Comparison of ENCODE assay signal across 18 cellular contexts in genomic region chr10:89537361-89537760, GRCh38. TPM values are rescaled to one million over a fixed set of nuclear protein-coding genes. Genes with fewer than 3 reads are reported as not detected.
DNase-seq lines count a peak whose midpoint lies in the region; TF ChIP-seq lines count a peak whose summit lies in the region.
"Had no signal": no experiment of that assay in that cellular context is flagged by ENCODE, and none has a peak within 500 bp of the region (broad histone marks: within the 10 kb centered on the region; RNA-seq: fewer than 3 reads in every experiment).

No MANE protein-coding gene starts in this region.

- intact Hi-C loops in left ventricle myocardium inferior (cut with micrococcal nuclease) = no loop called here

- TF ChIP-seq CTCF in cardiac muscle cell (IDR thresholded peaks at IDR 0.05; ENCODE audit: low read depth, low read length) (no peak), left ventricle myocardium inferior (IDR thresholded peaks at IDR 0.05; ENCODE audit: borderline replicate concordance) (no peak), brain (conservative IDR thresholded peaks at IDR 0.05) (no peak), nephron (IDR thresholded peaks at IDR 0.05; ENCODE audit: unreplicated experiment in 3 of 3) (no peak), type B pancreatic cell (conservative IDR thresholded peaks at IDR 0.05) (no peak)

- H3K9me3 Mint-ChIP-seq in brain = peaks cover 0 to 7% (median 0%) of the 10 kb centered on the region in 5 experiments
- no peaks in the 10 kb centered on the region for H3K9me3 Mint-ChIP-seq in nephron
- H3K9me3 Mint-ChIP-seq in type B pancreatic cell = no peaks in the 10 kb centered on the region
- H3K9me3 Mint-ChIP-seq: CD4-positive, alpha-beta T cell; H9 had no signal

- no peak for DNase-seq in cardiac muscle cell (ENCODE audit: low read depth in 1 of 2, low spot score in 1 of 2)
- no peak for DNase-seq in left ventricle myocardium inferior
- no peak for DNase-seq in type B pancreatic cell (ENCODE audit: extremely low spot score, unreplicated experiment)
- DNase-seq in NCI-H69 (lab: John Stamatoyannopoulos, UW) = no peak
- DNase-seq in NCI-H146 (lab: John Stamatoyannopoulos, UW) = no peak
- no peak for DNase-seq in activated CD4-positive, alpha-beta T cell treated with anti-CD3 and anti-CD28 coated beads for 1 hour
- DNase-seq: AML-193; Caco-2; CD4-positive, alpha-beta T cell; DMS153; DMS79; GDM1; H9 had no signal

- H3K27me3 Mint-ChIP-seq in brain = peaks cover 77% of the 10 kb centered on the region
- peaks cover 60% of the 10 kb centered on the region for H3K27me3 Mint-ChIP-seq in nephron (ENCODE audit: low read depth)
- peaks cover 52% of the 10 kb centered on the region for H3K27me3 Mint-ChIP-seq in type B pancreatic cell

- no peak overlapping the region for H3K4me3 ChIP-seq in cardiac muscle cell
- H3K4me3 ChIP-seq in left ventricle myocardium inferior = no peak overlapping the region
- H3K4me3 ChIP-seq: A549 had no signal

- H3K4me1 Mint-ChIP-seq in brain (peaks cover 13% of the 10 kb centered on the region), nephron (peaks cover 9% of the 10 kb centered on the region), type B pancreatic cell (ENCODE audit: unreplicated experiment) (peaks cover 10% of the 10 kb centered on the region)

- H3K9me3 ChIP-seq in cardiac muscle cell (ENCODE audit: low read depth) (no peaks in the 10 kb centered on the region), left ventricle myocardium inferior (replicated peaks) (no peaks in the 10 kb centered on the region)
- H3K9me3 ChIP-seq: A549, Caco-2 had no signal

- H3K27ac Mint-ChIP-seq in brain (no peak overlapping the region), nephron (peak overlapping the region in 1 of 3 experiments; percentile 77), type B pancreatic cell (no peak overlapping the region)
- H3K27ac Mint-ChIP-seq: CD4-positive, alpha-beta T cell; H9 had no signal

- H3K4me1 ChIP-seq in cardiac muscle cell (ENCODE audit: low read depth) (peaks cover 9% of the 10 kb centered on the region), left ventricle myocardium inferior (peaks cover 22% of the 10 kb centered on the region)
- H3K4me1 ChIP-seq: Caco-2 had no signal

- H3K36me3 ChIP-seq in cardiac muscle cell = no peaks in the 10 kb centered on the region
- no peaks in the 10 kb centered on the region for H3K36me3 ChIP-seq in left ventricle myocardium inferior

- peak overlapping the region; percentile 19 for H3K27ac ChIP-seq in cardiac muscle cell
- no peak overlapping the region for H3K27ac ChIP-seq in left ventricle myocardium inferior (replicated peaks)
- H3K27ac ChIP-seq: 22Rv1, A549, C4-2B had no signal

- H3K27me3 ChIP-seq in cardiac muscle cell (no peaks in the 10 kb centered on the region), left ventricle myocardium inferior (ENCODE audit: low read depth) (peaks cover 47% of the 10 kb centered on the region)

- H3K36me3 Mint-ChIP-seq in brain = no peaks in the 10 kb centered on the region
- H3K36me3 Mint-ChIP-seq in nephron (ENCODE audit: low read depth) = peaks cover 4% of the 10 kb centered on the region
- no peaks in the 10 kb centered on the region for H3K36me3 Mint-ChIP-seq in type B pancreatic cell

- H3K4me3 Mint-ChIP-seq in brain (peak overlapping the region in 3 of 5 experiments; percentile 53 to 61 (median 55)), nephron (peak overlapping the region; percentile 63 to 76 (median 69)), type B pancreatic cell (peak overlapping the region; percentile 68)
- H3K4me3 Mint-ChIP-seq: CD4-positive, alpha-beta T cell; H9 had no signal

RNA-seq across cellular contexts. Expression of gene SLC16A12, which starts 2.0 kb away (rescaled TPM):
- total RNA-seq in cardiac muscle cell = 7.0 and 8.1 TPM in 2 replicates
- 7.6 and 10.1 TPM in 2 replicates for polyA plus RNA-seq in cardiac muscle cell
- total RNA-seq in left ventricle myocardium inferior = 2.0 TPM
- 0.37 TPM for polyA plus RNA-seq in brain (ENCODE audit: insufficient read depth, low read depth, low replicate concordance)
- total RNA-seq in type B pancreatic cell (ENCODE audit: low replicate concordance) = 3.7 and 7.8 TPM in 2 replicates
- total RNA-seq: Caco-2; CD4-positive, alpha-beta T cell had no signal
